1 cellular context compared by ENCODE assay signal in the genomic region with DNA sequence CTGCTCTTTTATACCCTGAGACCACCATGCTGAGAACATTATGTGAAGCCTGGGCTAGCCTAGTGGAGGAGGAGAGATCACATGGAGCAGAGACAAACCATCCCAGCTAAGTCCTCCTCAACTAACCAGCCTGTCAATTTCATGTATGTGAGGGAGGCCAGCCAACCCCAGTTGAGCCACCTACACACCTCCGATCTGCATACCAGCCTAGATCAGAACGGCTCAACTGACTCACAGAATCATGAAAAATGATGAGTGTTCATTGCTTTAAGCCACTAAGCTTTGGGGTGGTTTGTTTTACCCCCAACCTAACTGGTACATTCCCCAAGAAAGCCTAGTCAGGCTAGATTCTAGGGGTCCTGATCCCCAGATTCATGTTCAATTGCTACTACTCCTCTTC.
TF ChIP-seq lines count a peak whose summit lies in the region.

No MANE protein-coding gene starts in this region.

TF ChIP-seq in WTC11, 78 proteins besides CTCF, POLR2A, EP300 and RAD21 (continued from another document):
- TF ChIP-seq FOXP4 (CRISPR knock-in tag; IDR thresholded peaks at IDR 0.05), result no peak
- TF ChIP-seq ZNF138 (CRISPR knock-in tag; conservative IDR thresholded peaks at IDR 0.05), result no peak
- no peak for TF ChIP-seq JAZF1 (CRISPR knock-in tag; IDR thresholded peaks at IDR 0.05)
- TF ChIP-seq GABPB1 (CRISPR knock-in tag; IDR thresholded peaks at IDR 0.05), result no peak
- no peak for TF ChIP-seq NFE2L1 (CRISPR knock-in tag; IDR thresholded peaks at IDR 0.05)
- TF ChIP-seq EMX1 (CRISPR knock-in tag; IDR thresholded peaks at IDR 0.05), result no peak
- no peak for TF ChIP-seq FOXK1 (CRISPR knock-in tag; IDR thresholded peaks at IDR 0.05)
- TF ChIP-seq GTF2I (CRISPR knock-in tag; conservative IDR thresholded peaks at IDR 0.05), result no peak
- TF ChIP-seq ELF4 (CRISPR knock-in tag; IDR thresholded peaks at IDR 0.05; ENCODE audit: low read depth), result no peak
- TF ChIP-seq ATF6 (CRISPR knock-in tag; IDR thresholded peaks at IDR 0.05), result no peak
- TF ChIP-seq, protein P1, sequence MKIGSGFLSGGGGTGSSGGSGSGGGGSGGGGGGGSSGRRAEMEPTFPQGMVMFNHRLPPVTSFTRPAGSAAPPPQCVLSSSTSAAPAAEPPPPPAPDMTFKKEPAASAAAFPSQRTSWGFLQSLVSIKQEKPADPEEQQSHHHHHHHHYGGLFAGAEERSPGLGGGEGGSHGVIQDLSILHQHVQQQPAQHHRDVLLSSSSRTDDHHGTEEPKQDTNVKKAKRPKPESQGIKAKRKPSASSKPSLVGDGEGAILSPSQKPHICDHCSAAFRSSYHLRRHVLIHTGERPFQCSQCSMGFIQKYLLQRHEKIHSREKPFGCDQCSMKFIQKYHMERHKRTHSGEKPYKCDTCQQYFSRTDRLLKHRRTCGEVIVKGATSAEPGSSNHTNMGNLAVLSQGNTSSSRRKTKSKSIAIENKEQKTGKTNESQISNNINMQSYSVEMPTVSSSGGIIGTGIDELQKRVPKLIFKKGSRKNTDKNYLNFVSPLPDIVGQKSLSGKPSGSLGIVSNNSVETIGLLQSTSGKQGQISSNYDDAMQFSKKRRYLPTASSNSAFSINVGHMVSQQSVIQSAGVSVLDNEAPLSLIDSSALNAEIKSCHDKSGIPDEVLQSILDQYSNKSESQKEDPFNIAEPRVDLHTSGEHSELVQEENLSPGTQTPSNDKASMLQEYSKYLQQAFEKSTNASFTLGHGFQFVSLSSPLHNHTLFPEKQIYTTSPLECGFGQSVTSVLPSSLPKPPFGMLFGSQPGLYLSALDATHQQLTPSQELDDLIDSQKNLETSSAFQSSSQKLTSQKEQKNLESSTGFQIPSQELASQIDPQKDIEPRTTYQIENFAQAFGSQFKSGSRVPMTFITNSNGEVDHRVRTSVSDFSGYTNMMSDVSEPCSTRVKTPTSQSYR (CRISPR knock-in tag; IDR thresholded peaks at IDR 0.05), result no peak
- TF ChIP-seq ZMAT4 (CRISPR knock-in tag; IDR thresholded peaks at IDR 0.05), result no peak
- TF ChIP-seq MAX (CRISPR knock-in tag; IDR thresholded peaks at IDR 0.05), result no peak
- TF ChIP-seq, protein P2, sequence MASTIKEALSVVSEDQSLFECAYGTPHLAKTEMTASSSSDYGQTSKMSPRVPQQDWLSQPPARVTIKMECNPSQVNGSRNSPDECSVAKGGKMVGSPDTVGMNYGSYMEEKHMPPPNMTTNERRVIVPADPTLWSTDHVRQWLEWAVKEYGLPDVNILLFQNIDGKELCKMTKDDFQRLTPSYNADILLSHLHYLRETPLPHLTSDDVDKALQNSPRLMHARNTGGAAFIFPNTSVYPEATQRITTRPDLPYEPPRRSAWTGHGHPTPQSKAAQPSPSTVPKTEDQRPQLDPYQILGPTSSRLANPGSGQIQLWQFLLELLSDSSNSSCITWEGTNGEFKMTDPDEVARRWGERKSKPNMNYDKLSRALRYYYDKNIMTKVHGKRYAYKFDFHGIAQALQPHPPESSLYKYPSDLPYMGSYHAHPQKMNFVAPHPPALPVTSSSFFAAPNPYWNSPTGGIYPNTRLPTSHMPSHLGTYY (CRISPR knock-in tag; IDR thresholded peaks at IDR 0.05), result no peak
- no peak for TF ChIP-seq ESRRA (CRISPR knock-in tag; IDR thresholded peaks at IDR 0.05; ENCODE audit: borderline replicate concordance)
